31 cellular contexts compared by ENCODE assay signal in genomic region chr11:134004406-134005197, GRCh38. TPM values are rescaled to one million over a fixed set of nuclear protein-coding genes. Genes with fewer than 3 reads are reported as not detected.
DNase-seq lines count a peak whose midpoint lies in the region; ATAC-seq, FAIRE-seq and TF ChIP-seq lines count a peak whose summit lies in the region.
"Had no signal": no experiment of that assay in that cellular context is flagged by ENCODE, and none has a peak within 500 bp of the region (broad histone marks: within the 10 kb centered on the region; RNA-seq: fewer than 3 reads in every experiment).

No MANE protein-coding gene starts in this region.

- H3K27ac Mint-ChIP-seq in nephron: peak overlapping the region; percentile 4 to 61 (median 26)
- H3K27ac Mint-ChIP-seq: activated CD8-positive, alpha-beta memory T cell treated with anti-CD3 and anti-CD28 coated beads, Interleukin-2, amount 10 ng/mL, durations not matched to agents 7 days and 5 days; CD4-positive, alpha-beta T cell; stimulated activated memory B cell treated with anti-CD40 and anti-IgM and Interleukin-4, amounts not matched to agents 10 μg/mL and 1 μg/mL and 100 μg/mL, for 72 hours; type B pancreatic cell had no signal

- H3K4me1 ChIP-seq in heart right ventricle (peaks cover 4 to 32% (median 19%) of the 10 kb centered on the region in 9 donors), smooth muscle cell (ENCODE audit: low read depth) (no peaks in the 10 kb centered on the region), osteoblast (ENCODE audit: insufficient read depth, low read length) (no peaks in the 10 kb centered on the region)
- H3K4me1 ChIP-seq: right lobe of liver had no signal

- no peaks in the 10 kb centered on the region for H3K9me3 Mint-ChIP-seq in nephron
- H3K9me3 Mint-ChIP-seq: CD4-positive, alpha-beta T cell; stimulated activated memory B cell treated with anti-CD40 and anti-IgM and Interleukin-4, amounts not matched to agents 10 μg/mL and 1 μg/mL and 100 μg/mL, for 72 hours had no signal

- H3K27me3 Mint-ChIP-seq in nephron (ENCODE audit: low read depth): peaks cover 30% of the 10 kb centered on the region

- TF ChIP-seq CTCF in bronchial epithelial cell (IDR thresholded peaks at IDR 0.05; ENCODE audit: insufficient read depth, low read length, severe bottlenecking) (no peak), heart right ventricle (IDR thresholded peaks at IDR 0.05) (no peak), nephron (IDR thresholded peaks at IDR 0.05; ENCODE audit: unreplicated experiment in 3 of 3) (no peak), smooth muscle cell (IDR thresholded peaks at IDR 0.05; ENCODE audit: borderline replicate concordance, insufficient read depth, poor library complexity, severe bottlenecking) (no peak), osteoblast (IDR thresholded peaks at IDR 0.05; ENCODE audit: extremely low read depth, low read depth, low read length) (no peak)

- WGBS in heart right ventricle, 2 donors: 31 to 38% methylated on average over 12 of the region's 12 CpGs
- WGBS in smooth muscle cell (ENCODE audit: low lambda C conversion rate): 64% methylated on average over 12 of the region's 12 CpGs

- H4K20me1 ChIP-seq in smooth muscle cell (ENCODE audit: low read depth) (no peaks in the 10 kb centered on the region), osteoblast (ENCODE audit: insufficient read depth, low read length) (no peaks in the 10 kb centered on the region)

- H3K4me2 ChIP-seq in smooth muscle cell (no peak overlapping the region), osteoblast (ENCODE audit: insufficient read depth, low read length) (no peak overlapping the region)
- H3K4me2 ChIP-seq: PC-9 had no signal

- intact Hi-C loops in heart right ventricle (cut with DNase I): no loop called here

- peaks cover 17% of the 10 kb centered on the region for H3K4me1 Mint-ChIP-seq in nephron
- H3K4me1 Mint-ChIP-seq: activated CD8-positive, alpha-beta memory T cell treated with anti-CD3 and anti-CD28 coated beads, Interleukin-2, amount 10 ng/mL, durations not matched to agents 7 days and 5 days had no signal

- peak; percentile 32 for FAIRE-seq in bronchial epithelial cell (lab: Jason Lieb, UNC)
- FAIRE-seq: astrocyte had no signal

- no peak overlapping the region for H3K9ac ChIP-seq in smooth muscle cell (ENCODE audit: low read depth)

- H3K4me3 ChIP-seq in bronchial epithelial cell (ENCODE audit: low read depth, low read length) (no peak overlapping the region), heart right ventricle (no peak overlapping the region), smooth muscle cell (no peak overlapping the region), osteoblast (ENCODE audit: insufficient read depth, low read length) (no peak overlapping the region)
- H3K4me3 ChIP-seq: esophagus squamous epithelium, gastrocnemius medialis, PC-9, right lobe of liver had no signal

- no peaks in the 10 kb centered on the region for H3K79me2 ChIP-seq in smooth muscle cell (ENCODE audit: low read depth)
- H3K79me2 ChIP-seq in osteoblast (ENCODE audit: insufficient read depth, low read length): no peaks in the 10 kb centered on the region

- peak in 7 of 8 donors; percentile 65 to 84 (median 81) for ATAC-seq in heart right ventricle
- ATAC-seq: activated CD4-positive, CD25-positive, alpha-beta regulatory T cell treated with anti-CD3 and anti-CD28 coated beads, Interleukin-2, amount 50 U/mL, for 24 hours; activated CD8-positive, alpha-beta memory T cell treated with anti-CD3 and anti-CD28 coated beads, Interleukin-2, amount 10 ng/mL, durations not matched to agents 7 days and 5 days; gastrocnemius medialis; stimulated activated memory B cell treated with anti-CD40 and anti-IgM and Interleukin-4, amounts not matched to agents 10 μg/mL and 1 μg/mL and 100 μg/mL, for 72 hours had no signal

- H2AFZ ChIP-seq in smooth muscle cell (ENCODE audit: low read depth) (no peak overlapping the region), osteoblast (ENCODE audit: low read length) (no peak overlapping the region)
- H2AFZ ChIP-seq: PC-9 had no signal

- H3K4me3 Mint-ChIP-seq in nephron: no peak overlapping the region
- H3K4me3 Mint-ChIP-seq: activated CD8-positive, alpha-beta memory T cell treated with anti-CD3 and anti-CD28 coated beads, Interleukin-2, amount 10 ng/mL, durations not matched to agents 7 days and 5 days; CD4-positive, alpha-beta T cell; stimulated activated memory B cell treated with anti-CD40 and anti-IgM and Interleukin-4, amounts not matched to agents 10 μg/mL and 1 μg/mL and 100 μg/mL, for 72 hours; type B pancreatic cell had no signal

- DNase-seq in AG08395 (ENCODE audit: low spot score) (peak; percentile 20), bronchial epithelial cell (ENCODE audit: low read depth) (no peak), heart right ventricle (peak in 1 of 2 donors; percentile 19), smooth muscle cell (lab: John Stamatoyannopoulos, UW; ENCODE audit: unreplicated experiment) (no peak), GF-D8 (lab: John Stamatoyannopoulos, UW) (no peak), NOMO-1 (lab: John Stamatoyannopoulos, UW; ENCODE audit: unreplicated experiment in 2 of 2) (no peak), osteoblast (ENCODE audit: insufficient read length, low spot score, missing footprints) (no peak)
- DNase-seq: activated CD4-positive, alpha-beta T cell treated with anti-CD3 and anti-CD28 coated beads, Interleukin-2, amount 50 U/mL, for 4 hours; activated CD8-positive, alpha-beta memory T cell treated with anti-CD3 and anti-CD28 coated beads, Interleukin-2, amount 10 ng/mL, durations not matched to agents 7 days and 5 days; activated gamma-delta T cell treated with Interleukin-2 at 50 U/mL for 16 hours; activated T-cell treated with anti-CD3 and anti-CD28 coated beads, Interleukin-2, amount 50 U/mL, for 48 hours; AML-193; CD4-positive, alpha-beta T cell; central memory CD4-positive, alpha-beta T cell; EL; esophagus squamous epithelium; gastrocnemius medialis; H7; KBM-7; mesendoderm; NCI-H1105; NCI-H187 treated with DMSO at 0.1 percent for 48 hours; NCI-H2171; NCI-H510A; PC-9; right lobe of liver had no signal

- H3K36me3 Mint-ChIP-seq in nephron (ENCODE audit: low read depth): no peaks in the 10 kb centered on the region
- H3K36me3 Mint-ChIP-seq: activated CD8-positive, alpha-beta memory T cell treated with anti-CD3 and anti-CD28 coated beads, Interleukin-2, amount 10 ng/mL, durations not matched to agents 7 days and 5 days; stimulated activated memory B cell treated with anti-CD40 and anti-IgM and Interleukin-4, amounts not matched to agents 10 μg/mL and 1 μg/mL and 100 μg/mL, for 72 hours; type B pancreatic cell had no signal

- H3K27ac ChIP-seq in heart right ventricle: peak overlapping the region in 7 of 10 donors; percentile 31 to 79 (median 46)
- no peak overlapping the region for H3K27ac ChIP-seq in smooth muscle cell (ENCODE audit: low read depth)
- no peak overlapping the region for H3K27ac ChIP-seq in osteoblast (ENCODE audit: low read depth, low read length)
- H3K27ac ChIP-seq: gastrocnemius medialis, PC-9, right lobe of liver had no signal

- H3F3A ChIP-seq in smooth muscle cell (ENCODE audit: low read depth): no peaks in the 10 kb centered on the region

- H3K36me3 ChIP-seq in bronchial epithelial cell (ENCODE audit: control insufficient read depth, insufficient read depth, low read length): no peaks in the 10 kb centered on the region
- no peaks in the 10 kb centered on the region for H3K36me3 ChIP-seq in heart right ventricle
- no peaks in the 10 kb centered on the region for H3K36me3 ChIP-seq in smooth muscle cell (ENCODE audit: low read depth)
- H3K36me3 ChIP-seq in osteoblast (ENCODE audit: insufficient read depth, low read length): no peaks in the 10 kb centered on the region
- H3K36me3 ChIP-seq: esophagus squamous epithelium, gastrocnemius medialis, right lobe of liver had no signal

- H3K27me3 ChIP-seq in bronchial epithelial cell (ENCODE audit: control insufficient read depth, insufficient read depth, low read length) (no peaks in the 10 kb centered on the region), heart right ventricle (no peaks in the 10 kb centered on the region), smooth muscle cell (ENCODE audit: low read depth) (no peaks in the 10 kb centered on the region), osteoblast (ENCODE audit: insufficient read depth, low read length) (no peaks in the 10 kb centered on the region)
- H3K27me3 ChIP-seq: gastrocnemius medialis, right lobe of liver had no signal

- H3K9me3 ChIP-seq in heart right ventricle (no peaks in the 10 kb centered on the region), smooth muscle cell (replicated peaks; ENCODE audit: low read depth) (no peaks in the 10 kb centered on the region), osteoblast (ENCODE audit: low read depth, low read length) (no peaks in the 10 kb centered on the region)
- H3K9me3 ChIP-seq: esophagus squamous epithelium, gastrocnemius medialis, right lobe of liver had no signal

RNA-seq across cellular contexts. Expression of gene IGSF9B, which starts 47.8 kb away (rescaled TPM):
- total RNA-seq in bronchial epithelial cell (under 0.01 and 0.38 TPM in 2 replicates), heart right ventricle (10 to 100 TPM; 31.0 to 72.3 (median 50.1) TPM), smooth muscle cell (1.7 and 3.0 TPM in 2 replicates), osteoblast (under 0.01 and 0.36 TPM in 2 replicates)
- polyA plus RNA-seq in heart right ventricle (10 to 100 TPM in 1 of 2 donors, 1 to 10 TPM in 1; 6.7 to 37.2 TPM), smooth muscle cell (0.82 and 1.8 TPM in 2 replicates)
- total RNA-seq: PC-9 had no signal

Comparison
In these comparisons a context has a peak if more than half of its experiments do, and no peak if none do; other contexts are left out.
1. H3K27ac ChIP-seq: peak in heart right ventricle (7 of 10); none in smooth muscle cell (single experiment) and osteoblast (single experiment).